35 cellular contexts compared by ENCODE assay signal in the genomic region with DNA sequence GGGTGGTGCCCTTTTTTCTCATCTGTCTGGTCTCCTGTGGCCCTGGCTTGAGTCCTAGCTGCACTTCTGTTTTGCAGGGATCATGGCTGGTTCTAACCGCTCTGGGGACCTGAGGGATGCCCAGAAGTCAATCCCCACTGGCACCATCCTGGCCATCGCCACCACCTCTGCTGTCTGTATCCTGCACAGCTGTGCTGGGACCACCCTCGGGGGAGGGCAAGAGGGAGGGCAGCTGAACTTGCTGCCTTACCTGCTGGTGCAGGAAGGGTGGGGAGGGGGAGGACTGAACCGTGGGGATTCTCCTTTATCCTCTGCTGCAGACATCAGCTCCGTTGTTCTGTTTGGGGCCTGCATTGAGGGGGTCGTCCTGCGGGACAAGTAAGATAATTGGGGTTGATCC. TPM values are rescaled to one million over a fixed set of nuclear protein-coding genes. Genes with fewer than 3 reads are reported as not detected.
"Had no signal": no experiment of that assay in that cellular context is flagged by ENCODE, and none has a peak within 500 bp of the region (broad histone marks: within the 10 kb centered on the region; RNA-seq: fewer than 3 reads in every experiment).

No MANE protein-coding gene starts in this region.

- H3K4me1 Mint-ChIP-seq: activated B cell treated with CpG ODN at 0.5 μM for 24 hours; activated CD4-positive, alpha-beta memory T cell treated with anti-CD3 and anti-CD28 coated beads, Interleukin-2, amount 10 ng/mL, durations not matched to agents 7 days and 5 days; activated CD4-positive, alpha-beta T cell treated with anti-CD3 and anti-CD28 coated beads, Interleukin-2, amount 10 ng/mL, durations not matched to agents 24 days and 14 days; activated CD8-positive, alpha-beta memory T cell treated with anti-CD3 and anti-CD28 coated beads, Interleukin-2, amount 10 ng/mL, durations not matched to agents 7 days and 5 days; activated naive CD4-positive, alpha-beta T cell treated with anti-CD3 and anti-CD28 coated beads, Interleukin-2, amount 10 ng/mL, durations not matched to agents 7 days and 5 days; activated naive CD4-positive, alpha-beta T cell treated with anti-CD3 and anti-CD28 coated beads, Interleukin-2, amount 50 U/mL, for 24 hours; activated naive CD8-positive, alpha-beta T cell treated with anti-CD3 and anti-CD28 coated beads, Interleukin-2, amount 10 ng/mL, durations not matched to agents 7 days and 5 days; activated naive CD8-positive, alpha-beta T cell treated with anti-CD3 and anti-CD28 coated beads, Interleukin-2, amount 50 U/mL, for 24 hours; brain; central memory CD8-positive, alpha-beta T cell had no signal

- H3K9me3 Mint-ChIP-seq: activated B cell treated with CpG ODN at 0.5 μM for 24 hours; activated CD4-positive, alpha-beta memory T cell treated with anti-CD3 and anti-CD28 coated beads, Interleukin-2, amount 10 ng/mL, durations not matched to agents 7 days and 5 days; activated CD4-positive, alpha-beta T cell treated with anti-CD3 and anti-CD28 coated beads, Interleukin-2, amount 10 ng/mL, durations not matched to agents 24 days and 14 days; activated naive CD4-positive, alpha-beta T cell treated with anti-CD3 and anti-CD28 coated beads, Interleukin-2, amount 10 ng/mL, durations not matched to agents 7 days and 5 days; activated naive CD8-positive, alpha-beta T cell treated with anti-CD3 and anti-CD28 coated beads, Interleukin-2, amount 10 ng/mL, durations not matched to agents 7 days and 5 days; activated naive CD8-positive, alpha-beta T cell treated with anti-CD3 and anti-CD28 coated beads, Interleukin-2, amount 50 U/mL, for 24 hours; activated T-cell treated with anti-CD3 and anti-CD28 coated beads, Interleukin-2, amount 50 U/mL, for 24 hours; activated T-helper 2 cell treated with anti-CD3 and anti-CD28 coated beads, Interferon-gamma antibody, Interleukin-2, Interleukin-4, amounts not matched to agents 10 μg/mL and 5 μg/mL and 100 μg/mL, durations not matched to agents 14 hours and 24 hours and 36 hours; central memory CD8-positive, alpha-beta T cell; T-helper 1 cell treated with Interleukin-12 subunit alpha and Interleukin-12 subunit beta and Interleukin-4 antibody, amounts not matched to agents 30 μg/mL and 1 μg/mL, for 36 hours; T-helper 2 cell treated with Interferon-gamma antibody and Interleukin-4, amounts not matched to agents 5 μg/mL and 100 μg/mL, for 36 hours had no signal

- H3K9me3 ChIP-seq: ascending aorta had no signal

- H3K27ac ChIP-seq: ascending aorta, cardiac muscle cell, VCaP had no signal

- FAIRE-seq: TTC549 had no signal

- H3K36me3 Mint-ChIP-seq: activated CD8-positive, alpha-beta memory T cell treated with anti-CD3 and anti-CD28 coated beads, Interleukin-2, amount 10 ng/mL, durations not matched to agents 7 days and 5 days; activated naive CD4-positive, alpha-beta T cell treated with anti-CD3 and anti-CD28 coated beads, Interleukin-2, amount 10 ng/mL, durations not matched to agents 7 days and 5 days; activated naive CD4-positive, alpha-beta T cell treated with anti-CD3 and anti-CD28 coated beads, Interleukin-2, amount 50 U/mL, for 24 hours; activated naive CD8-positive, alpha-beta T cell; activated naive CD8-positive, alpha-beta T cell treated with anti-CD3 and anti-CD28 coated beads, Interleukin-2, amount 10 ng/mL, durations not matched to agents 7 days and 5 days had no signal

- DNase-seq: activated B cell treated with CpG ODN at 0.5 μM for 24 hours; activated CD4-positive, alpha-beta memory T cell treated with anti-CD3 and anti-CD28 coated beads, Interleukin-2, amount 10 ng/mL, durations not matched to agents 7 days and 5 days; activated CD4-positive, alpha-beta T cell treated with anti-CD3 and anti-CD28 coated beads for 4 hours; activated CD4-positive, alpha-beta T cell treated with anti-CD3 and anti-CD28 coated beads, Interleukin-2, amount 10 ng/mL, durations not matched to agents 24 days and 14 days; activated CD4-positive, alpha-beta T cell treated with anti-CD3 and anti-CD28 coated beads, Interleukin-2, amount 50 U/mL, for 48 hours; activated CD4-positive, CD25-positive, alpha-beta regulatory T cell treated with anti-CD3 and anti-CD28 coated beads, Interleukin-2, amount 50 U/mL, for 72 hours; activated CD8-positive, alpha-beta memory T cell treated with anti-CD3 and anti-CD28 coated beads for 24 hours; activated CD8-positive, alpha-beta memory T cell treated with anti-CD3 and anti-CD28 coated beads, Interleukin-2, amount 10 ng/mL, durations not matched to agents 7 days and 5 days; activated CD8-positive, alpha-beta memory T cell treated with anti-CD3 and anti-CD28 coated beads, Interleukin-2, amount 50 U/mL, for 48 hours; activated CD8-positive, alpha-beta T cell treated with anti-CD3 and anti-CD28 coated beads, Interleukin-2, amount 10 ng/mL, durations not matched to agents 7 days and 5 days; activated effector memory CD4-positive, alpha-beta T cell treated with Interleukin-2 at 50 U/mL for 16 hours; activated gamma-delta T cell; activated naive CD4-positive, alpha-beta T cell treated with anti-CD3 and anti-CD28 coated beads, Interleukin-2, amount 10 ng/mL, durations not matched to agents 7 days and 5 days; activated naive CD4-positive, alpha-beta T cell treated with Interleukin-2 at 50 U/mL for 16 hours; activated naive CD8-positive, alpha-beta T cell treated with anti-CD3 and anti-CD28 coated beads, Interleukin-2, amount 10 ng/mL, durations not matched to agents 7 days and 5 days; activated naive CD8-positive, alpha-beta T cell treated with anti-CD3 and anti-CD28 coated beads, Interleukin-2, amount 50 U/mL, for 24 hours; activated T-cell treated with anti-CD3 and anti-CD28 coated beads, Interleukin-2, amount 50 U/mL, for 24 hours; activated T-cell treated with anti-CD3 and anti-CD28 coated beads, Interleukin-2, amount 50 U/mL, for 48 hours; amygdala; anterior cingulate cortex; cerebellar nuclear complex; T-helper 2 cell; T-helper 9 cell had no signal

- ATAC-seq: activated CD8-positive, alpha-beta memory T cell treated with anti-CD3 and anti-CD28 coated beads, Interleukin-2, amount 10 ng/mL, durations not matched to agents 7 days and 5 days; activated CD8-positive, alpha-beta T cell treated with anti-CD3 and anti-CD28 coated beads, Interleukin-2, amount 10 ng/mL, durations not matched to agents 7 days and 5 days; activated naive CD8-positive, alpha-beta T cell treated with anti-CD3 and anti-CD28 coated beads, Interleukin-2, amount 50 U/mL, for 24 hours had no signal

- H3K4me3 Mint-ChIP-seq: activated B cell treated with CpG ODN at 0.5 μM for 24 hours; activated CD4-positive, alpha-beta memory T cell treated with anti-CD3 and anti-CD28 coated beads, Interleukin-2, amount 10 ng/mL, durations not matched to agents 7 days and 5 days; activated CD4-positive, alpha-beta T cell treated with anti-CD3 and anti-CD28 coated beads, Interleukin-2, amount 10 ng/mL, durations not matched to agents 24 days and 14 days; activated CD8-positive, alpha-beta memory T cell treated with anti-CD3 and anti-CD28 coated beads, Interleukin-2, amount 10 ng/mL, durations not matched to agents 7 days and 5 days; activated CD8-positive, alpha-beta T cell treated with anti-CD3 and anti-CD28 coated beads, Interleukin-2, amount 10 ng/mL, durations not matched to agents 7 days and 5 days; activated naive CD4-positive, alpha-beta T cell treated with anti-CD3 and anti-CD28 coated beads, Interleukin-2, amount 10 ng/mL, durations not matched to agents 7 days and 5 days; activated naive CD4-positive, alpha-beta T cell treated with anti-CD3 and anti-CD28 coated beads, Interleukin-2, amount 50 U/mL, for 24 hours; activated naive CD8-positive, alpha-beta T cell; activated naive CD8-positive, alpha-beta T cell treated with anti-CD3 and anti-CD28 coated beads, Interleukin-2, amount 10 ng/mL, durations not matched to agents 7 days and 5 days; activated naive CD8-positive, alpha-beta T cell treated with anti-CD3 and anti-CD28 coated beads, Interleukin-2, amount 50 U/mL, for 24 hours; activated T-cell treated with anti-CD3 and anti-CD28 coated beads, Interleukin-2, amount 50 U/mL, for 24 hours; brain; central memory CD8-positive, alpha-beta T cell; T-helper 1 cell treated with Interleukin-12 subunit alpha and Interleukin-12 subunit beta and Interleukin-4 antibody, amounts not matched to agents 30 μg/mL and 1 μg/mL, for 36 hours; T-helper 2 cell treated with Interferon-gamma antibody and Interleukin-4, amounts not matched to agents 5 μg/mL and 100 μg/mL, for 36 hours had no signal

- H3K4me1 ChIP-seq: ascending aorta had no signal

- H3K4me3 ChIP-seq: ascending aorta, cardiac muscle cell had no signal

- H3K36me3 ChIP-seq: ascending aorta, cardiac muscle cell had no signal

- H3K27me3 ChIP-seq: ascending aorta had no signal

- H3K27ac Mint-ChIP-seq: activated B cell treated with CpG ODN at 0.5 μM for 24 hours; activated CD4-positive, alpha-beta memory T cell treated with anti-CD3 and anti-CD28 coated beads, Interleukin-2, amount 10 ng/mL, durations not matched to agents 7 days and 5 days; activated CD4-positive, alpha-beta T cell treated with anti-CD3 and anti-CD28 coated beads, Interleukin-2, amount 10 ng/mL, durations not matched to agents 24 days and 14 days; activated CD8-positive, alpha-beta memory T cell treated with anti-CD3 and anti-CD28 coated beads, Interleukin-2, amount 10 ng/mL, durations not matched to agents 7 days and 5 days; activated CD8-positive, alpha-beta T cell treated with anti-CD3 and anti-CD28 coated beads, Interleukin-2, amount 10 ng/mL, durations not matched to agents 7 days and 5 days; activated naive CD4-positive, alpha-beta T cell treated with anti-CD3 and anti-CD28 coated beads, Interleukin-2, amount 10 ng/mL, durations not matched to agents 7 days and 5 days; activated naive CD4-positive, alpha-beta T cell treated with anti-CD3 and anti-CD28 coated beads, Interleukin-2, amount 50 U/mL, for 24 hours; activated naive CD8-positive, alpha-beta T cell; activated naive CD8-positive, alpha-beta T cell treated with anti-CD3 and anti-CD28 coated beads, Interleukin-2, amount 10 ng/mL, durations not matched to agents 7 days and 5 days; activated naive CD8-positive, alpha-beta T cell treated with anti-CD3 and anti-CD28 coated beads, Interleukin-2, amount 50 U/mL, for 24 hours; activated T-cell treated with anti-CD3 and anti-CD28 coated beads, Interleukin-2, amount 50 U/mL, for 24 hours; activated T-helper 2 cell treated with anti-CD3 and anti-CD28 coated beads, Interferon-gamma antibody, Interleukin-2, Interleukin-4, amounts not matched to agents 10 μg/mL and 5 μg/mL and 100 μg/mL, durations not matched to agents 14 hours and 24 hours and 36 hours; brain; T-helper 1 cell treated with Interleukin-12 subunit alpha and Interleukin-12 subunit beta and Interleukin-4 antibody, amounts not matched to agents 30 μg/mL and 1 μg/mL, for 36 hours; T-helper 2 cell treated with Interferon-gamma antibody and Interleukin-4, amounts not matched to agents 5 μg/mL and 100 μg/mL, for 36 hours had no signal

RNA-seq across cellular contexts. Expression of a gene that starts 14.5 kb away (rescaled TPM):
- total RNA-seq: activated B cell treated with CpG ODN at 0.5 μM for 24 hours; activated CD4-positive, alpha-beta T cell treated with anti-CD3 and anti-CD28 coated beads, Interleukin-2, amount 10 ng/mL, durations not matched to agents 24 days and 14 days; ascending aorta; bronchial epithelial cell had no signal

RNA-seq across cellular contexts. Expression of a gene that starts 34.8 kb away (rescaled TPM):
- total RNA-seq: activated CD8-positive, alpha-beta T cell treated with anti-CD3 and anti-CD28 coated beads, Interleukin-2, amount 10 ng/mL, durations not matched to agents 7 days and 5 days; activated T-helper 2 cell treated with anti-CD3 and anti-CD28 coated beads, Interferon-gamma antibody, Interleukin-2, Interleukin-4, amounts not matched to agents 10 μg/mL and 5 μg/mL and 100 μg/mL, durations not matched to agents 14 hours and 24 hours and 36 hours; ascending aorta; cardiac muscle cell had no signal
